ENCODE assay signal across 9 cellular contexts in genomic region chr9:14277202-14277601, GRCh38. TPM values are rescaled to one million over a fixed set of nuclear protein-coding genes. Genes with fewer than 3 reads are reported as not detected.
A peak's percentile ranks its signal among the peaks of the same experiment; 100 is the strongest.
DNase-seq lines count a peak whose midpoint lies in the region; ATAC-seq and TF ChIP-seq lines count a peak whose summit lies in the region.
"Had no signal": no experiment of that assay in that cellular context is flagged by ENCODE, and none has a peak within 500 bp of the region (broad histone marks: within the 10 kb centered on the region; RNA-seq: fewer than 3 reads in every experiment).

No MANE protein-coding gene starts in this region.

- TF ChIP-seq CTCF in heart left ventricle (IDR thresholded peaks at IDR 0.05) = no peak

- H3K27ac Mint-ChIP-seq in stimulated activated naive CD8-positive, alpha-beta T cell treated with anti-CD3 and anti-CD28 coated beads, Interleukin-15, amount 100 ng/mL, for 72 hours = no peak overlapping the region
- H3K27ac Mint-ChIP-seq: activated CD4-positive, alpha-beta T cell treated with anti-CD3 and anti-CD28 coated beads, Interleukin-2, amount 10 ng/mL, durations not matched to agents 7 days and 5 days had no signal

- H3K27me3 Mint-ChIP-seq in stimulated activated naive CD8-positive, alpha-beta T cell treated with anti-CD3 and anti-CD28 coated beads, Interleukin-15, amount 100 ng/mL, for 72 hours = peaks cover 39% of the 10 kb centered on the region

- intact Hi-C loops in heart left ventricle (cut with DNase I) = loop anchor here in 2 of 10 donors (5.0 to 10.0 kb wide), 2 partner anchors 35 to 68 kb away; partner anchors contain the start of gene NFIB (in 1 of the 2)

- ATAC-seq in heart left ventricle = peak; percentile 32 to 62 (median 43)
- no peak for ATAC-seq in GM21737 (IDR thresholded peaks at IDR 0.05; ENCODE audit: unreplicated experiment)
- no peak for ATAC-seq in HG03378 (IDR thresholded peaks at IDR 0.05; ENCODE audit: unreplicated experiment)
- ATAC-seq in stimulated activated naive CD8-positive, alpha-beta T cell treated with anti-CD3 and anti-CD28 coated beads, Interleukin-15, amount 100 ng/mL, for 72 hours = no peak

- H3K36me3 ChIP-seq in heart left ventricle (peaks cover 0 to under 1% (median 0%) of the 10 kb centered on the region in 9 donors), subcutaneous abdominal adipose tissue (ENCODE audit: control insufficient read depth in 5 of 5, insufficient read depth in 5 of 5, low read length in 5 of 5) (no peaks in the 10 kb centered on the region)

- TF ChIP-seq EP300 in Ishikawa (IDR thresholded peaks at IDR 0.05; ENCODE audit: borderline replicate concordance) = no peak

- H3K27ac ChIP-seq in heart left ventricle = peak overlapping the region in 11 of 12 donors; percentile 21 to 75 (median 52)
- H3K27ac ChIP-seq in subcutaneous abdominal adipose tissue (ENCODE audit: low read depth, low read length) = peak overlapping the region; percentile 31

- H3K9ac ChIP-seq in subcutaneous abdominal adipose tissue (ENCODE audit: low read length in 5 of 5) = no peak overlapping the region

- H3K4me1 ChIP-seq in heart left ventricle (peaks cover 11 to 99% (median 76%) of the 10 kb centered on the region in 12 donors), subcutaneous abdominal adipose tissue (ENCODE audit: control insufficient read depth in 5 of 5, insufficient read depth in 5 of 5, low read length in 5 of 5) (peaks cover 5 to 52% (median 40%) of the 10 kb centered on the region in 5 donors)

- no peak overlapping the region for H3K4me3 Mint-ChIP-seq in stimulated activated naive CD8-positive, alpha-beta T cell treated with anti-CD3 and anti-CD28 coated beads, Interleukin-15, amount 100 ng/mL, for 72 hours
- H3K4me3 Mint-ChIP-seq: activated CD4-positive, alpha-beta T cell treated with anti-CD3 and anti-CD28 coated beads, Interleukin-2, amount 10 ng/mL, durations not matched to agents 7 days and 5 days had no signal

- H3K9me3 ChIP-seq in heart left ventricle (no peaks in the 10 kb centered on the region), subcutaneous abdominal adipose tissue (ENCODE audit: control insufficient read depth in 5 of 5, low read length in 5 of 5) (no peaks in the 10 kb centered on the region)

- DNase-seq in astrocyte of the hippocampus (ENCODE audit: low read depth, low spot score) (peak; percentile 65), heart left ventricle (peak in 2 of 5 donors; percentile 29 to 39)
- no peak for DNase-seq in stimulated activated naive CD8-positive, alpha-beta T cell treated with anti-CD3 and anti-CD28 coated beads, Interleukin-15, amount 100 ng/mL, for 72 hours
- DNase-seq: activated CD4-positive, alpha-beta T cell treated with anti-CD3 and anti-CD28 coated beads, Interleukin-2, amount 10 ng/mL, durations not matched to agents 7 days and 5 days; hippocampal formation had no signal

- no peak for TF ChIP-seq POLR2A in heart left ventricle (IDR thresholded peaks at IDR 0.05)

- H3K4me1 Mint-ChIP-seq in stimulated activated naive CD8-positive, alpha-beta T cell treated with anti-CD3 and anti-CD28 coated beads, Interleukin-15, amount 100 ng/mL, for 72 hours = no peaks in the 10 kb centered on the region

- H3K27me3 ChIP-seq in heart left ventricle (no peaks in the 10 kb centered on the region), subcutaneous abdominal adipose tissue (ENCODE audit: control insufficient read depth in 5 of 5, insufficient read depth in 4 of 5, low read length in 5 of 5) (no peaks in the 10 kb centered on the region)

- peak overlapping the region in 3 of 12 donors; percentile 4 to 20 (median 7) for H3K4me3 ChIP-seq in heart left ventricle
- H3K4me3 ChIP-seq in subcutaneous abdominal adipose tissue (ENCODE audit: low read depth in 1 of 5, low read length in 5 of 5) = peak overlapping the region in 1 of 5 donors; percentile 14

- WGBS in heart left ventricle, 4 donors = 7 to 17% (median 9%) methylated on average over 8 of the region's 8 CpGs

- no peak for TF ChIP-seq RAD21 in Ishikawa (IDR thresholded peaks at IDR 0.05; ENCODE audit: low read depth)

- H3K9me3 Mint-ChIP-seq in stimulated activated naive CD8-positive, alpha-beta T cell treated with anti-CD3 and anti-CD28 coated beads, Interleukin-15, amount 100 ng/mL, for 72 hours = no peaks in the 10 kb centered on the region
- H3K9me3 Mint-ChIP-seq: activated CD4-positive, alpha-beta T cell treated with anti-CD3 and anti-CD28 coated beads, Interleukin-2, amount 10 ng/mL, durations not matched to agents 7 days and 5 days had no signal

TF ChIP-seq in Ishikawa, 13 proteins besides CTCF, POLR2A, EP300 and RAD21:
- no peak for TF ChIP-seq YY1 (IDR thresholded peaks at IDR 0.05; ENCODE audit: low read depth)
- peak; percentile 40; the same call in 1 of the 2 replicates for TF ChIP-seq TEAD4 (IDR thresholded peaks at IDR 0.05)

RNA-seq across cellular contexts. Expression of gene NFIB, which starts 36.7 kb away (rescaled TPM):
- total RNA-seq in heart left ventricle = 100 to 1,000 TPM in 5 of 9 donors, 10 to 100 TPM in 4; 80.9 to 148 (median 116) TPM
- 10 to 100 TPM; 24.5 to 36.3 TPM for polyA plus RNA-seq in heart left ventricle
- total RNA-seq: activated CD4-positive, alpha-beta T cell treated with anti-CD3 and anti-CD28 coated beads, Interleukin-2, amount 10 ng/mL, durations not matched to agents 7 days and 5 days had no signal

Comparison
In these comparisons a context has a peak if more than half of its experiments do, and no peak if none do; other contexts are left out.
1. ATAC-seq: peak in heart left ventricle (4 of 4); none in GM21737 (single experiment), HG03378 (single experiment) and stimulated activated naive CD8-positive, alpha-beta T cell treated with anti-CD3 and anti-CD28 coated beads, Interleukin-15, amount 100 ng/mL, for 72 hours (single experiment).